ENCODE assay signal across 27 cellular contexts in the genomic region with DNA sequence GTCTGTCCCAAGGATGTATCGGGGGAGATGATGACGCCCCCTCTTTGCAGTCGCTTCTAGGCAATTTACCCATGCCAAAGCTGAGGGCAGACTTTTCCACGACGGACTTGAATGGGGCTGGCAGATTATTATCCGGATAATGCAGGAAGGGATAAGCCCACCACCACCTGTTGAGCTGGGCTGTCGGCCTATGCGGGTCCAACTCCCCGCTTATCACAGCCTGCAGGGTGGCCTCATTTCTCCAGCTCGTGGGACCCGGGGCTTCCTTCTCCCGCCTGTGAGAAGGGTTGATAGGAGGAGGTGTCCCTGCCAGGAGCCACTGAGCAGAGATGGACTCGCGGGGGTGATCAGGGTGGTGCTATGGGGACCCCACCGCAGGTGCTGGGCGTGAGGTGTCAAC. TPM values are rescaled to one million over a fixed set of nuclear protein-coding genes. Genes with fewer than 3 reads are reported as not detected.
A peak's percentile ranks its signal among the peaks of the same experiment; 100 is the strongest.
DNase-seq lines count a peak whose midpoint lies in the region; FAIRE-seq and TF ChIP-seq lines count a peak whose summit lies in the region.
"Had no signal": no experiment of that assay in that cellular context is flagged by ENCODE, and none has a peak within 500 bp of the region (broad histone marks: within the 10 kb centered on the region; RNA-seq: fewer than 3 reads in every experiment).

No MANE protein-coding gene starts in this region.

- no peak overlapping the region for H2BK5ac ChIP-seq in neuronal stem cell (ENCODE audit: low read length)

- H4K20me1 ChIP-seq in BLaER1 treated with 17β-estradiol and CSF1 and Interleukin-3, amounts not matched to agents 10 nM and 100 nM: peaks cover 0 to 59% (median 1%) of the 10 kb centered on the region in 11 experiments; a peak in 12 of 22 replicates

- H4K91ac ChIP-seq in neuronal stem cell (ENCODE audit: low read depth, low read length, poor library complexity): no peak overlapping the region

- H3K14ac ChIP-seq in neuronal stem cell (ENCODE audit: low read length): no peak overlapping the region

- 0 out of 22 replicates have a peak overlapping the region, but pooled peaks of 1 of the 11 experiments have one; percentile 6 for H3K9ac ChIP-seq in BLaER1 treated with 17β-estradiol and CSF1 and Interleukin-3, amounts not matched to agents 10 nM and 100 nM
- H3K9ac ChIP-seq in HUES6 (ENCODE audit: low read length): no peak overlapping the region
- H3K9ac ChIP-seq in endodermal cell (ENCODE audit: extremely low read depth, low read length, poor library complexity, severe bottlenecking): no peak overlapping the region
- H3K9ac ChIP-seq in neuronal stem cell (ENCODE audit: low read depth, low read length, poor library complexity): no peak overlapping the region

- H3K4me3 ChIP-seq in BLaER1 treated with 17β-estradiol and CSF1 and Interleukin-3, amounts not matched to agents 10 nM and 100 nM: peak overlapping the region in 1 of 10 experiments; percentile 36; a peak in 1 of 20 replicates
- H3K4me3 ChIP-seq in HUES6 (ENCODE audit: low read depth, low read length) (peak overlapping the region; percentile 63), endodermal cell (ENCODE audit: low read length) (no peak overlapping the region), neuronal stem cell (ENCODE audit: low read length in 2 of 2) (peak overlapping the region in 1 of 2 donors; percentile 36)
- H3K4me3 ChIP-seq: SJCRH30, suprapubic skin had no signal

- H3K4me1 ChIP-seq in BLaER1 treated with 17β-estradiol and CSF1 and Interleukin-3, amounts not matched to agents 10 nM and 100 nM: peaks cover 5 to 17% (median 10%) of the 10 kb centered on the region in 10 experiments; a peak in 17 of 20 replicates
- H3K4me1 ChIP-seq in HUES6 (ENCODE audit: control insufficient read depth, insufficient read depth, low read length) (peaks cover 4% of the 10 kb centered on the region), endodermal cell (ENCODE audit: control insufficient read depth, insufficient read depth, low read length) (peaks cover 4% of the 10 kb centered on the region), neuronal stem cell (ENCODE audit: control insufficient read depth in 2 of 2, insufficient read depth in 1 of 2, low read depth in 1 of 2, low read length in 2 of 2) (peaks cover under 1 to 3% of the 10 kb centered on the region in 2 donors)
- H3K4me1 ChIP-seq: foreskin keratinocyte had no signal

- H3K27ac ChIP-seq in BLaER1 treated with 17β-estradiol and CSF1 and Interleukin-3, amounts not matched to agents 10 nM and 100 nM: no peak overlapping the region
- no peak overlapping the region for H3K27ac ChIP-seq in HUES6 (ENCODE audit: low read depth, low read length)
- no peak overlapping the region for H3K27ac ChIP-seq in endodermal cell (ENCODE audit: low read depth, low read length)
- no peak overlapping the region for H3K27ac ChIP-seq in neuronal stem cell (replicated peaks; ENCODE audit: low read length)
- H3K27ac ChIP-seq: foreskin keratinocyte, SJCRH30, suprapubic skin had no signal

- H3K27ac Mint-ChIP-seq in endodermal cell: no peak overlapping the region
- H3K27ac Mint-ChIP-seq: activated CD4-positive, alpha-beta T cell treated with anti-CD3 and anti-CD28 coated beads, Interleukin-2, amount 10 ng/mL, durations not matched to agents 24 days and 14 days; activated CD8-positive, alpha-beta memory T cell treated with anti-CD3 and anti-CD28 coated beads, Interleukin-2, amount 10 ng/mL, durations not matched to agents 7 days and 5 days; activated naive CD8-positive, alpha-beta T cell treated with anti-CD3 and anti-CD28 coated beads for 36 hours; CD4-positive, alpha-beta memory T cell; memory B cell; naive B cell; T-helper 1 cell treated with Interleukin-12 subunit alpha and Interleukin-12 subunit beta and Interleukin-4 antibody, amounts not matched to agents 30 μg/mL and 1 μg/mL, for 36 hours had no signal

- no peak overlapping the region for H4K8ac ChIP-seq in neuronal stem cell (ENCODE audit: low read depth, low read length)

- peaks cover 21 to 68% (median 47%) of the 10 kb centered on the region in 11 experiments; a peak in 19 of 22 replicates for H3K27me3 ChIP-seq in BLaER1 treated with 17β-estradiol and CSF1 and Interleukin-3, amounts not matched to agents 10 nM and 100 nM
- H3K27me3 ChIP-seq in HUES6 (ENCODE audit: control insufficient read depth, insufficient read depth, low read length): peaks cover 48% of the 10 kb centered on the region
- H3K27me3 ChIP-seq in endodermal cell (ENCODE audit: control insufficient read depth, insufficient read depth, low read length, poor library complexity, severe bottlenecking): peaks cover 45% of the 10 kb centered on the region
- H3K27me3 ChIP-seq in neuronal stem cell (ENCODE audit: control insufficient read depth in 3 of 3, insufficient read depth in 3 of 3, low read depth in 1 of 3, low read length in 3 of 3): peaks cover 4 to 66% (median 32%) of the 10 kb centered on the region in 3 experiments
- H3K27me3 ChIP-seq: SJCRH30 had no signal

- H3K23ac ChIP-seq in neuronal stem cell (ENCODE audit: low read depth, low read length, poor library complexity): peak overlapping the region; percentile 25

- no peak for TF ChIP-seq CTCF in endodermal cell (conservative IDR thresholded peaks at IDR 0.05)

- no peak overlapping the region for H2BK12ac ChIP-seq in neuronal stem cell (ENCODE audit: low read length)

- peak overlapping the region in 10 of 11 experiments; percentile 71 to 81 (median 74); a peak in 16 of 22 replicates for H3K4me2 ChIP-seq in BLaER1 treated with 17β-estradiol and CSF1 and Interleukin-3, amounts not matched to agents 10 nM and 100 nM
- H3K4me2 ChIP-seq in neuronal stem cell (ENCODE audit: insufficient read depth, low read length, poor library complexity, severe bottlenecking): no peak overlapping the region

- H2BK120ac ChIP-seq in neuronal stem cell (ENCODE audit: low read depth, low read length): no peak overlapping the region

- no peaks in the 10 kb centered on the region for H3K9me3 ChIP-seq in BLaER1 treated with 17β-estradiol and CSF1 and Interleukin-3, amounts not matched to agents 10 nM and 100 nM (replicated peaks in 1 of 11)
- H3K9me3 ChIP-seq in HUES6 (ENCODE audit: control insufficient read depth, insufficient read depth, low read depth, low read length) (no peaks in the 10 kb centered on the region), endodermal cell (ENCODE audit: control insufficient read depth, low read length) (no peaks in the 10 kb centered on the region), neuronal stem cell (replicated peaks in 1 of 2; ENCODE audit: control insufficient read depth in 2 of 2, insufficient read depth in 1 of 2, low read depth in 1 of 2, low read length in 2 of 2) (no peaks in the 10 kb centered on the region)
- H3K9me3 ChIP-seq: SJCRH30, suprapubic skin had no signal

- peaks cover 3% of the 10 kb centered on the region for H3K4me1 Mint-ChIP-seq in endodermal cell
- H3K4me1 Mint-ChIP-seq: activated CD4-positive, alpha-beta T cell treated with anti-CD3 and anti-CD28 coated beads, Interleukin-2, amount 10 ng/mL, durations not matched to agents 24 days and 14 days; activated CD8-positive, alpha-beta memory T cell treated with anti-CD3 and anti-CD28 coated beads, Interleukin-2, amount 10 ng/mL, durations not matched to agents 7 days and 5 days; activated naive CD8-positive, alpha-beta T cell treated with anti-CD3 and anti-CD28 coated beads for 36 hours; CD4-positive, alpha-beta memory T cell; memory B cell had no signal

- H3K18ac ChIP-seq in neuronal stem cell (ENCODE audit: low read length): no peak overlapping the region

- H3K27me3 Mint-ChIP-seq in endodermal cell (ENCODE audit: insufficient read depth): peaks cover 52% of the 10 kb centered on the region

- no peaks in the 10 kb centered on the region for H3K9me3 Mint-ChIP-seq in endodermal cell
- H3K9me3 Mint-ChIP-seq: activated CD4-positive, alpha-beta T cell treated with anti-CD3 and anti-CD28 coated beads, Interleukin-2, amount 10 ng/mL, durations not matched to agents 24 days and 14 days; activated naive CD8-positive, alpha-beta T cell treated with anti-CD3 and anti-CD28 coated beads for 36 hours; memory B cell; T-helper 1 cell treated with Interleukin-12 subunit alpha and Interleukin-12 subunit beta and Interleukin-4 antibody, amounts not matched to agents 30 μg/mL and 1 μg/mL, for 36 hours had no signal

- 67 to 73% methylated on average over 6 to 16 of the region's 16 CpGs for WGBS in endodermal cell (ENCODE audit: insufficient coverage in 1 of 2, insufficient read length in 1 of 2), 2 experiments
- WGBS in neuronal stem cell (ENCODE audit: extremely low coverage in 2 of 2, insufficient read length in 2 of 2, insufficient replicate concordance in 1 of 2), 2 donors: no CpG with 5 or more reads among the region's 16 CpGs

- H2AFZ ChIP-seq in neuronal stem cell (ENCODE audit: low read length): no peak overlapping the region

- no peak overlapping the region for H2AK5ac ChIP-seq in neuronal stem cell (ENCODE audit: low read depth, low read length)

- no peak for FAIRE-seq in GM19239 (lab: Jason Lieb, UNC)

- no peaks in the 10 kb centered on the region for H3K79me1 ChIP-seq in neuronal stem cell (ENCODE audit: low read depth, low read length)

- peak; percentile 65 for DNase-seq in endodermal cell
- no peak for DNase-seq in neuronal stem cell (ENCODE audit: low spot score)
- DNase-seq in stimulated activated naive CD4-positive, alpha-beta T cell (lab: John Stamatoyannopoulos, UW): no peak
- no peak for DNase-seq in stimulated activated CD4-positive, alpha-beta T cell treated with anti-CD3 and anti-CD28 coated beads, Interleukin-2, amount 100 ng/mL, for 24 hours
- no peak for DNase-seq in GM19239 (ENCODE audit: insufficient read length, low spot score)
- DNase-seq in HUDEP-2 (lab: John Stamatoyannopoulos, UW; ENCODE audit: unreplicated experiment in 76 of 76): no peak
- DNase-seq: activated CD4-positive, alpha-beta T cell treated with anti-CD3 and anti-CD28 coated beads, Interleukin-2, amount 10 ng/mL, durations not matched to agents 24 days and 14 days; activated CD8-positive, alpha-beta memory T cell treated with anti-CD3 and anti-CD28 coated beads, Interleukin-2, amount 10 ng/mL, durations not matched to agents 7 days and 5 days; CD4-positive, alpha-beta memory T cell; cerebellar nuclear complex; foreskin keratinocyte; GF-D8; hippocampal formation; naive B cell; NCI-H1048; NCI-H187 treated with DMSO at 0.1 percent for 48 hours; posterior cingulate gyrus; SJCRH30 had no signal

- H3K4me3 Mint-ChIP-seq in endodermal cell: peak overlapping the region; percentile 37
- H3K4me3 Mint-ChIP-seq: activated CD4-positive, alpha-beta T cell treated with anti-CD3 and anti-CD28 coated beads, Interleukin-2, amount 10 ng/mL, durations not matched to agents 24 days and 14 days; activated CD8-positive, alpha-beta memory T cell treated with anti-CD3 and anti-CD28 coated beads, Interleukin-2, amount 10 ng/mL, durations not matched to agents 7 days and 5 days; activated naive CD8-positive, alpha-beta T cell treated with anti-CD3 and anti-CD28 coated beads for 36 hours; CD4-positive, alpha-beta memory T cell; memory B cell; T-helper 1 cell treated with Interleukin-12 subunit alpha and Interleukin-12 subunit beta and Interleukin-4 antibody, amounts not matched to agents 30 μg/mL and 1 μg/mL, for 36 hours had no signal

- no peak overlapping the region for H2BK15ac ChIP-seq in neuronal stem cell (ENCODE audit: low read length)

- no peaks in the 10 kb centered on the region for H3K36me3 ChIP-seq in BLaER1 treated with 17β-estradiol and CSF1 and Interleukin-3, amounts not matched to agents 10 nM and 100 nM
- H3K36me3 ChIP-seq in HUES6 (ENCODE audit: control insufficient read depth, insufficient read depth, low read length) (no peaks in the 10 kb centered on the region), endodermal cell (ENCODE audit: control insufficient read depth, insufficient read depth, low read length) (no peaks in the 10 kb centered on the region), neuronal stem cell (replicated peaks in 1 of 2; ENCODE audit: control insufficient read depth in 2 of 2, insufficient read depth in 2 of 2, low read length in 2 of 2) (no peaks in the 10 kb centered on the region)
- H3K36me3 ChIP-seq: SJCRH30, suprapubic skin had no signal

- H3K36me3 Mint-ChIP-seq in endodermal cell (ENCODE audit: low read depth): no peaks in the 10 kb centered on the region
- H3K36me3 Mint-ChIP-seq: activated CD8-positive, alpha-beta memory T cell treated with anti-CD3 and anti-CD28 coated beads, Interleukin-2, amount 10 ng/mL, durations not matched to agents 7 days and 5 days; activated naive CD8-positive, alpha-beta T cell treated with anti-CD3 and anti-CD28 coated beads for 36 hours; CD4-positive, alpha-beta memory T cell; naive B cell had no signal

- H3K4ac ChIP-seq in neuronal stem cell (ENCODE audit: low read length): no peak overlapping the region

RNA-seq across cellular contexts. Expression of a gene that starts 0.6 kb away (rescaled TPM):
- 1 to 10 TPM in 1 of 2 donors, not detected in 1; 1.8 TPM for total RNA-seq in endodermal cell
- polyA plus RNA-seq in endodermal cell (2013, experiment 1 of 2): 0.36 TPM
- polyA plus RNA-seq in endodermal cell (2013, experiment 2 of 2): not detected
- not detected for polyA plus RNA-seq in neuronal stem cell (2013, experiment 1 of 2)
- polyA plus RNA-seq in neuronal stem cell (2013, experiment 2 of 2): not detected
- total RNA-seq: activated CD4-positive, alpha-beta T cell treated with anti-CD3 and anti-CD28 coated beads, Interleukin-2, amount 10 ng/mL, durations not matched to agents 24 days and 14 days; activated CD8-positive, alpha-beta memory T cell treated with anti-CD3 and anti-CD28 coated beads, Interleukin-2, amount 10 ng/mL, durations not matched to agents 7 days and 5 days; activated naive CD8-positive, alpha-beta T cell treated with anti-CD3 and anti-CD28 coated beads for 36 hours; CD4-positive, alpha-beta memory T cell; epithelial cell of proximal tubule; foreskin keratinocyte; HT-29; LHCN-M2; suprapubic skin had no signal
- polyA plus RNA-seq: CD4-positive, alpha-beta memory T cell; foreskin keratinocyte had no signal
